In the genomic region with DNA sequence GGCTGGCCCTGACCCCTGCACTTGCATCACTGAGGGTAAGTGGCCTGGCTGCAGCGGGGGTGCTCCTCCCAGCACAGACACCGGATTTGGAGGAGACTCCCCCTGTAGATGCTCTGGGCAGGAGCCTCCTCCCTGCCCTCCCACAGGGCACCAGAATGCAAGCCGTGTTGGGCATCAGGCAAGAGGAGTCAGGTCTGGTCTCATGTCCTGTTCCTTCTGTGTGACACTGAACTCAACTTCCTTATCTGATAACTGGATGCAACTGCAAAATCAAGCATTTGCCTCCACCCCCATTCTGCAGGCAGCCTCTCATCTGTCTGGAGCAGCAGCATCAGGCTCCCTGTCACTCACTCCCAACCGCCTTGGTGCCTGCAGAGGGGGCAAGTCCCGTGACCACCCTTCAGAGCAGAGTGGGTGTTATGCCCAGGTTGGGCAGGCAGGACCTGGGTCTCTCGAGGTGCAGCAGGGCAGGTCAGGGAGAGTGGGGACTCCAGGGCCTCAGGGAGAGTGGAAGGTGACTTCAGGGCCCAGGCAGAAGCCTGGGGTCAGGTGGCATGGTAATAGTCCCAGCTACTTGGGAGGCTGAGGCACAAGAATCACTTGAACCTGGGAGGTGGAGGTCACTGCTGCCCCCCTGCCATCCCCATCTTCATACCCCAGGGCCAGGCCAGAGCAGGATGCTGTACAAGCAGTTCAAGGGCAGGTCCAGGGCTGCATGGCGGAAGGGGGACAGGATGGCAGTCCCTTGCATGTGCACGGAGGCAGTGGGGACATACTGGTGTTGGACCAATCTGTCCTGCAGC, we compare ENCODE assay signal across 13 cellular contexts. TPM values are rescaled to one million over a fixed set of nuclear protein-coding genes. Genes with fewer than 3 reads are reported as not detected.
DNase-seq lines count a peak whose midpoint lies in the region; ATAC-seq and TF ChIP-seq lines count a peak whose summit lies in the region.
"Had no signal": no experiment of that assay in that cellular context is flagged by ENCODE, and none has a peak within 500 bp of the region (broad histone marks: within the 10 kb centered on the region; RNA-seq: fewer than 3 reads in every experiment).

No MANE protein-coding gene starts in this region.

- peak overlapping the region; percentile 19 for H3K4me3 Mint-ChIP-seq in neural crest cell
- H3K4me3 Mint-ChIP-seq in CD8-positive, alpha-beta T cell, result no peak overlapping the region
- H3K4me3 Mint-ChIP-seq: activated CD4-positive, alpha-beta T cell treated with anti-CD3 and anti-CD28 coated beads for 36 hours; activated naive CD8-positive, alpha-beta T cell treated with anti-CD3 and anti-CD28 coated beads for 36 hours; CD4-positive, alpha-beta T cell; effector memory CD8-positive, alpha-beta T cell had no signal

- intact Hi-C loops in dorsolateral prefrontal cortex (cut with DNase I), result no loop called here
- intact Hi-C loops in CD8-positive, alpha-beta T cell (cut with DNase I, micrococcal nuclease), result no loop called here

- H3K9ac ChIP-seq in NT2/D1 (ENCODE audit: insufficient read length, low read depth), result peak overlapping the region; percentile 59

- H3K27me3 Mint-ChIP-seq in neural crest cell (ENCODE audit: low read depth), result no peaks in the 10 kb centered on the region
- no peaks in the 10 kb centered on the region for H3K27me3 Mint-ChIP-seq in CD8-positive, alpha-beta T cell (ENCODE audit: low read depth)
- H3K27me3 Mint-ChIP-seq: activated CD4-positive, alpha-beta T cell treated with anti-CD3 and anti-CD28 coated beads for 36 hours; activated naive CD8-positive, alpha-beta T cell treated with anti-CD3 and anti-CD28 coated beads for 36 hours; CD4-positive, alpha-beta T cell; effector memory CD8-positive, alpha-beta T cell had no signal

- ATAC-seq in CD8-positive, alpha-beta T cell, result no peak
- no peak for ATAC-seq in HG03139 (IDR thresholded peaks at IDR 0.05; ENCODE audit: unreplicated experiment)
- ATAC-seq: effector memory CD8-positive, alpha-beta T cell had no signal

- CTCF ChIA-PET in CD8-positive, alpha-beta T cell (lab: Charles Lee), result interaction anchor here (0.8 to 9.1 kb wide), 6 partner anchors 9 to 140 kb away, joined by 3 to 186 read pairs (median 54); partner anchors contain the start of gene DUSP7

- peaks cover 46% of the 10 kb centered on the region for H3K4me1 Mint-ChIP-seq in neural crest cell
- H3K4me1 Mint-ChIP-seq in CD8-positive, alpha-beta T cell (ENCODE audit: low read depth), result peaks cover 12% of the 10 kb centered on the region

- H3K9me3 ChIP-seq in NT2/D1 (ENCODE audit: insufficient read depth, low read length), result no peaks in the 10 kb centered on the region
- H3K9me3 ChIP-seq in CD8-positive, alpha-beta T cell (ENCODE audit: low read length), result no peaks in the 10 kb centered on the region
- H3K9me3 ChIP-seq: ovary had no signal

- no peaks in the 10 kb centered on the region for H3K36me3 Mint-ChIP-seq in neural crest cell (ENCODE audit: low read depth)
- H3K36me3 Mint-ChIP-seq in CD8-positive, alpha-beta T cell, result no peaks in the 10 kb centered on the region
- H3K36me3 Mint-ChIP-seq: activated naive CD8-positive, alpha-beta T cell treated with anti-CD3 and anti-CD28 coated beads for 36 hours had no signal

- H3K27me3 ChIP-seq in NT2/D1 (ENCODE audit: insufficient read depth, insufficient read length) (peaks cover 18% of the 10 kb centered on the region), dorsolateral prefrontal cortex (no peaks in the 10 kb centered on the region)
- H3K27me3 ChIP-seq in CD8-positive, alpha-beta T cell (ENCODE audit: insufficient read depth, low read length), result no peaks in the 10 kb centered on the region
- H3K27me3 ChIP-seq: ovary had no signal

- H3K9me3 Mint-ChIP-seq in neural crest cell, result no peaks in the 10 kb centered on the region
- H3K9me3 Mint-ChIP-seq in CD8-positive, alpha-beta T cell, result no peaks in the 10 kb centered on the region
- H3K9me3 Mint-ChIP-seq: activated naive CD8-positive, alpha-beta T cell treated with anti-CD3 and anti-CD28 coated beads for 36 hours; CD4-positive, alpha-beta T cell; effector memory CD8-positive, alpha-beta T cell had no signal

- POLR2A ChIA-PET in CD8-positive, alpha-beta T cell (lab: Charles Lee), result interaction anchor here (1.6 kb wide), 1 partner anchor 12 kb away, joined by 3 read pairs; no protein-coding TSS in a partner anchor

- H3K36me3 ChIP-seq in NT2/D1 (ENCODE audit: insufficient read depth, insufficient read length, low read length), result no peaks in the 10 kb centered on the region
- no peaks in the 10 kb centered on the region for H3K36me3 ChIP-seq in CD8-positive, alpha-beta T cell (ENCODE audit: insufficient read depth, low read length)
- H3K36me3 ChIP-seq: ovary had no signal

- peak overlapping the region in 56 of 59 donors; percentile 22 to 86 (median 70) for H3K27ac ChIP-seq in dorsolateral prefrontal cortex
- no peak overlapping the region for H3K27ac ChIP-seq in CD8-positive, alpha-beta T cell (ENCODE audit: low read depth, low read length)
- H3K27ac ChIP-seq: ovary had no signal

- H3K4me1 ChIP-seq in NT2/D1 (ENCODE audit: insufficient read depth, insufficient read length), result peaks cover 31% of the 10 kb centered on the region
- H3K4me1 ChIP-seq in CD8-positive, alpha-beta T cell (ENCODE audit: insufficient read depth, low read length), result peaks cover 13% of the 10 kb centered on the region

- H3K4me3 ChIP-seq in NT2/D1 (ENCODE audit: insufficient read length, low read depth), result no peak overlapping the region
- H3K4me3 ChIP-seq in dorsolateral prefrontal cortex, result peak overlapping the region in 9 of 59 donors; percentile 1 to 33 (median 14)
- H3K4me3 ChIP-seq in CD8-positive, alpha-beta T cell (ENCODE audit: low read depth, low read length), result no peak overlapping the region
- H3K4me3 ChIP-seq: ovary had no signal

- no peak overlapping the region for H3K27ac Mint-ChIP-seq in neural crest cell (ENCODE audit: unreplicated experiment)
- no peak overlapping the region for H3K27ac Mint-ChIP-seq in CD8-positive, alpha-beta T cell
- H3K27ac Mint-ChIP-seq: activated CD4-positive, alpha-beta T cell treated with anti-CD3 and anti-CD28 coated beads for 36 hours; activated naive CD8-positive, alpha-beta T cell treated with anti-CD3 and anti-CD28 coated beads for 36 hours; CD4-positive, alpha-beta T cell had no signal

- peak in 1 of 56 donors; percentile 4 for TF ChIP-seq CTCF in dorsolateral prefrontal cortex (IDR thresholded peaks at IDR 0.05 in 54 of 56, conservative IDR thresholded peaks at IDR 0.05 in 2 of 56; ENCODE audit: low read depth in 1 of 56, partially characterized antibody in 56 of 56)
- TF ChIP-seq CTCF in neural crest cell (conservative IDR thresholded peaks at IDR 0.05), result no peak
- no peak for TF ChIP-seq CTCF in CD8-positive, alpha-beta T cell (IDR thresholded peaks at IDR 0.05)

- DNase-seq in EH (ENCODE audit: low read depth), result peak; percentile 33
- DNase-seq in NT2/D1 (ENCODE audit: low read depth, low spot score), result no peak
- DNase-seq in dorsolateral prefrontal cortex, result no peak
- no peak for DNase-seq in neural crest cell (ENCODE audit: low read depth, low spot score)
- DNase-seq in foreskin melanocyte, result no peak
- no peak for DNase-seq in CD8-positive, alpha-beta T cell
- no peak for DNase-seq in LoVo (ENCODE audit: low spot score)
- DNase-seq: activated naive CD8-positive, alpha-beta T cell treated with anti-CD3 and anti-CD28 coated beads for 36 hours; CD4-positive, alpha-beta T cell; effector memory CD8-positive, alpha-beta T cell had no signal

RNA-seq across cellular contexts. Expression of gene RPL29, which starts 10.5 kb away (rescaled TPM):
- total RNA-seq in dorsolateral prefrontal cortex (100 to 1,000 TPM; 154 to 416 (median 290) TPM), neural crest cell (1,471 and 1,533 TPM in 2 replicates)
- 1,000 to 10,000 TPM; 1,694 to 1,736 TPM for total RNA-seq in CD8-positive, alpha-beta T cell

RNA-seq across cellular contexts. Expression of gene ACY1, which starts 22.9 kb away (rescaled TPM):
- total RNA-seq in dorsolateral prefrontal cortex (10 to 100 TPM in 116 of 120 experiments, 1 to 10 TPM in 4; 8.1 to 33.2 (median 16.3) TPM), neural crest cell (29.9 and 32.5 TPM in 2 replicates)
- 1 to 10 TPM; 3.8 to 4.0 TPM for total RNA-seq in CD8-positive, alpha-beta T cell

RNA-seq across cellular contexts. Expression of gene ABHD14A, which starts 31.4 kb away (rescaled TPM):
- total RNA-seq in dorsolateral prefrontal cortex (10 to 100 TPM; 31.4 to 85.8 (median 60.7) TPM), neural crest cell (12.3 and 14.8 TPM in 2 replicates)
- 1 to 10 TPM; 6.8 to 6.9 TPM for total RNA-seq in CD8-positive, alpha-beta T cell

RNA-seq across cellular contexts. Expression of gene ABHD14B, which starts 32.4 kb away (rescaled TPM):
- total RNA-seq in dorsolateral prefrontal cortex (10 to 100 TPM in 117 of 120 experiments, 1 to 10 TPM in 3; 7.7 to 21.5 (median 14.8) TPM), neural crest cell (4.7 and 6.2 TPM in 2 replicates)
- 10 to 100 TPM; 44.3 to 44.4 TPM for total RNA-seq in CD8-positive, alpha-beta T cell

RNA-seq across cellular contexts. Expression of gene PCBP4, which starts 39.0 kb away (rescaled TPM):
- total RNA-seq in dorsolateral prefrontal cortex, result 100 to 1,000 TPM in 87 of 120 experiments, 10 to 100 TPM in 33; 59.6 to 285 (median 112) TPM
- total RNA-seq in neural crest cell, result 228 and 235 TPM in 2 replicates
- total RNA-seq in CD8-positive, alpha-beta T cell, result 10 to 100 TPM in 1 of 2 experiments, 1 to 10 TPM in 1; 9.8 to 14.7 TPM
